8 cellular contexts compared by ENCODE assay signal in the genomic region with DNA sequence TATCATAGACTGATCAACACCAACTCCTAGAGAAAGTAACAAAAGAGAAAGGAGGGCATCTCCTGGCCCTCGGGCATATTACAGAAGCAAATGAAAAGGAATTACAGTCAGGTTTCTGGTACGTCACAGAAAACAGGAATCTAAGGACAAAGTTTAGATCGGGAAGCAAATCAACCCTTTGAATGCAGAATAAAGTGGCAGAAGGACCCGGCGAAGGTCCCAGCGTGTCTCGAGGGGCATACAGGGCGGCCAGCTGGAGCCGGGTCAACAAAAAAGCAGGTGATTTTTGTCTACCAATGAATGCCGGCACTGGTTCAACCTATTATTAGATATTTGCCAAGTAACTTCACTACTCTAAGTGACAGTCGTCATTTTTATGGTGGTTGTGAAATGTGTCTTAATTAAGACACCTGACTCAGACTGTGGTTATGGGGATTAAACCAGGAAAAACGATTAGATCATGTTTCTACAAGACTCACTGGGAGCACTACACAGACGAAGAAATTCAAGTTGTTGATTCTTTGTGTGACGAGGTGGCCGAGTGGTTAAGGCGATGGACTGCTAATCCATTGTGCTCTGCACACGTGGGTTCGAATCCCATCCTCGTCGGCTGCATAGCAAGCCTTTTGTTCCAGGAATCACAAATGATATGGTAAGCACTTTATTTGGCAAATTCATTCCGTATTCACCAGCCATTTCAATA. TPM values are rescaled to one million over a fixed set of nuclear protein-coding genes. Genes with fewer than 3 reads are reported as not detected.
A peak's percentile ranks its signal among the peaks of the same experiment; 100 is the strongest.
DNase-seq lines count a peak whose midpoint lies in the region; ATAC-seq and TF ChIP-seq lines count a peak whose summit lies in the region.

No MANE protein-coding gene starts in this region.

- TF ChIP-seq CTCF in colonic mucosa (IDR thresholded peaks at IDR 0.05) (no peak), thoracic aorta (IDR thresholded peaks at IDR 0.05) (no peak)

- intact Hi-C loops in colonic mucosa (cut with DNase I) = no loop called here

- no peak overlapping the region for H4K8ac ChIP-seq in mesenchymal stem cell (ENCODE audit: low read length)

- H3K4me1 ChIP-seq in ES-I3 (ENCODE audit: insufficient read depth, low read length) (0 out of 2 replicates have a peak, but pooled peaks cover 5% of the 10 kb centered on the region), colonic mucosa (no peaks in the 10 kb centered on the region), mesenchymal stem cell (ENCODE audit: control insufficient read depth, insufficient read depth, low read depth, low read length) (peaks cover 2% of the 10 kb centered on the region), thoracic aorta (ENCODE audit: control insufficient read depth in 1 of 2, low read depth in 2 of 2) (peaks cover 0 to 18% of the 10 kb centered on the region in 2 donors)

- no peak overlapping the region for H2BK5ac ChIP-seq in mesenchymal stem cell (ENCODE audit: low read depth, low read length, poor library complexity, severe bottlenecking)

- ATAC-seq in GM21825 (IDR thresholded peaks at IDR 0.05; ENCODE audit: unreplicated experiment) (peak; percentile 48), thoracic aorta (ENCODE audit: insufficient number of reproducible peaks, low FRiP score, low read depth) (peak; percentile 82), HG02973 (IDR thresholded peaks at IDR 0.05; ENCODE audit: unreplicated experiment) (no peak)

- no peak overlapping the region for H4K91ac ChIP-seq in mesenchymal stem cell (ENCODE audit: low read length)

- H3K9me3 ChIP-seq in ES-I3 (ENCODE audit: control insufficient read depth, insufficient read depth, low read length) (no peaks in the 10 kb centered on the region), SK-N-MC (ENCODE audit: low read depth, low read length) (no peaks in the 10 kb centered on the region), colonic mucosa (no peaks in the 10 kb centered on the region), mesenchymal stem cell (ENCODE audit: control insufficient read depth, low read length) (no peaks in the 10 kb centered on the region), thoracic aorta (no peaks in the 10 kb centered on the region)

- WGBS in mesenchymal stem cell = 6% methylated on average over 19 of the region's 21 CpGs

- H3K27me3 ChIP-seq in colonic mucosa (peaks cover 26% of the 10 kb centered on the region), mesenchymal stem cell (ENCODE audit: control insufficient read depth in 1 of 2, insufficient read depth in 1 of 2, low read length in 2 of 2) (peaks cover 43 to 64% of the 10 kb centered on the region in 2 experiments), thoracic aorta (replicated peaks; ENCODE audit: insufficient read depth) (peaks cover 15% of the 10 kb centered on the region)

- H3K14ac ChIP-seq in mesenchymal stem cell (ENCODE audit: low read length in 2 of 2) = no peak overlapping the region

- H3K27ac ChIP-seq in SK-N-MC (peak overlapping the region; percentile 62), colonic mucosa (peak overlapping the region; percentile 46), mesenchymal stem cell (ENCODE audit: low read length, poor library complexity, severe bottlenecking) (no peak overlapping the region), thoracic aorta (no peak overlapping the region)

- no peak overlapping the region for H2BK12ac ChIP-seq in mesenchymal stem cell (ENCODE audit: low read length in 2 of 2)

- no peak overlapping the region for H2BK15ac ChIP-seq in mesenchymal stem cell (ENCODE audit: low read depth, poor library complexity, severe bottlenecking)

- H3K79me1 ChIP-seq in mesenchymal stem cell (replicated peaks; ENCODE audit: low read length, poor library complexity, severe bottlenecking) = peaks cover 4% of the 10 kb centered on the region

- peak overlapping the region; percentile 52 for H3K4me2 ChIP-seq in mesenchymal stem cell (ENCODE audit: low read length, poor library complexity, severe bottlenecking)

- no peak overlapping the region for H2AFZ ChIP-seq in mesenchymal stem cell (ENCODE audit: low read depth, low read length)

- DNase-seq in MV-4-11 (lab: John Stamatoyannopoulos, UW) (peak; percentile 89), SK-N-MC (ENCODE audit: low read depth, low spot score) (peak; percentile 77), colonic mucosa (peak; percentile 78), mesenchymal stem cell (peak; percentile 86), thoracic aorta (ENCODE audit: low spot score) (no peak)

- no peak overlapping the region for H2AK5ac ChIP-seq in mesenchymal stem cell (ENCODE audit: low read length, severe bottlenecking)

- H3K4ac ChIP-seq in mesenchymal stem cell (ENCODE audit: low read depth in 1 of 2, low read length in 2 of 2) = no peak overlapping the region

- no peak overlapping the region for H3K18ac ChIP-seq in mesenchymal stem cell (ENCODE audit: low read depth in 1 of 2, low read length in 2 of 2)

- no peak overlapping the region for H3K23ac ChIP-seq in mesenchymal stem cell (ENCODE audit: low read length in 2 of 2)

- no peak overlapping the region for H2BK120ac ChIP-seq in mesenchymal stem cell (ENCODE audit: low read depth, low read length)

- peak overlapping the region; percentile 84 for H3K4me3 ChIP-seq in SK-N-MC
- peak overlapping the region; percentile 19 for H3K4me3 ChIP-seq in colonic mucosa
- peak overlapping the region; percentile 11 to 80 for H3K4me3 ChIP-seq in mesenchymal stem cell (ENCODE audit: insufficient read depth in 1 of 2, low read depth in 1 of 2, low read length in 2 of 2)
- H3K4me3 ChIP-seq in thoracic aorta = peak overlapping the region; percentile 60

- H3K9ac ChIP-seq in ES-I3 (ENCODE audit: low read depth, low read length) (peak overlapping the region; percentile 98), SK-N-MC (ENCODE audit: insufficient read length) (peak overlapping the region; percentile 80), colonic mucosa (ENCODE audit: low read depth in 2 of 2, low read length in 2 of 2) (peak overlapping the region in 1 of 2 donors; percentile 60), mesenchymal stem cell (ENCODE audit: low read length) (peak overlapping the region; percentile 79)

- H3K36me3 ChIP-seq in ES-I3 (ENCODE audit: insufficient read depth, low read length) (no peaks in the 10 kb centered on the region), SK-N-MC (ENCODE audit: insufficient read depth, low read length) (no peaks in the 10 kb centered on the region), colonic mucosa (no peaks in the 10 kb centered on the region), mesenchymal stem cell (ENCODE audit: control insufficient read depth in 1 of 2, insufficient read depth in 2 of 2, low read depth in 1 of 2, low read length in 2 of 2) (no peaks in the 10 kb centered on the region), thoracic aorta (no peaks in the 10 kb centered on the region)

RNA-seq across cellular contexts. Expression of a gene that starts 12.4 kb away (rescaled TPM):
- total RNA-seq in colonic mucosa (1 to 10 TPM; 8.9 to 9.8 TPM), thoracic aorta (10 to 100 TPM; 11.6 to 29.0 TPM)
- polyA plus RNA-seq in mesenchymal stem cell (2013, experiment 1 of 2) = 6.4 TPM
- 6.5 TPM for polyA plus RNA-seq in mesenchymal stem cell (2013, experiment 2 of 2)

RNA-seq across cellular contexts. Expression of a gene that starts 39.4 kb away (rescaled TPM):
- 1 to 10 TPM; 4.9 to 5.2 TPM for total RNA-seq in colonic mucosa
- 3.2 TPM for polyA plus RNA-seq in mesenchymal stem cell (2013, experiment 1 of 2)
- polyA plus RNA-seq in mesenchymal stem cell (2013, experiment 2 of 2) = 3.0 TPM
- total RNA-seq in thoracic aorta = 1 to 10 TPM; 2.3 to 2.4 TPM

RNA-seq across cellular contexts. Expression of a gene that starts 46.4 kb away (rescaled TPM):
- under 1 TPM; 0.25 to 0.29 TPM for total RNA-seq in colonic mucosa
- not detected for polyA plus RNA-seq in mesenchymal stem cell (2013, experiment 1 of 2)
- polyA plus RNA-seq in mesenchymal stem cell (2013, experiment 2 of 2) = not detected
- total RNA-seq in thoracic aorta = 1 to 10 TPM in 1 of 2 donors, under 1 TPM in 1; 0.49 to 1.1 TPM

RNA-seq across cellular contexts. Expression of a gene that starts 54.3 kb away (rescaled TPM):
- total RNA-seq in colonic mucosa = 1 to 10 TPM; 4.2 to 7.8 TPM
- 6.9 TPM for polyA plus RNA-seq in mesenchymal stem cell (2013, experiment 1 of 2)
- 6.6 TPM for polyA plus RNA-seq in mesenchymal stem cell (2013, experiment 2 of 2)
- total RNA-seq in thoracic aorta = 10 to 100 TPM; 25.7 to 45.0 TPM

Comparison
In these comparisons a context has a peak if more than half of its experiments do, and no peak if none do; other contexts are left out.
1. H3K27ac ChIP-seq: peak in SK-N-MC (single experiment) and colonic mucosa (single experiment); none in mesenchymal stem cell (single experiment) and thoracic aorta (0 of 2).
2. H3K4me3 ChIP-seq: peak in every context shown above with its lines; median percentile 84 in SK-N-MC; 60 in thoracic aorta; 46 in mesenchymal stem cell; 19 in colonic mucosa.